In the genomic region with DNA sequence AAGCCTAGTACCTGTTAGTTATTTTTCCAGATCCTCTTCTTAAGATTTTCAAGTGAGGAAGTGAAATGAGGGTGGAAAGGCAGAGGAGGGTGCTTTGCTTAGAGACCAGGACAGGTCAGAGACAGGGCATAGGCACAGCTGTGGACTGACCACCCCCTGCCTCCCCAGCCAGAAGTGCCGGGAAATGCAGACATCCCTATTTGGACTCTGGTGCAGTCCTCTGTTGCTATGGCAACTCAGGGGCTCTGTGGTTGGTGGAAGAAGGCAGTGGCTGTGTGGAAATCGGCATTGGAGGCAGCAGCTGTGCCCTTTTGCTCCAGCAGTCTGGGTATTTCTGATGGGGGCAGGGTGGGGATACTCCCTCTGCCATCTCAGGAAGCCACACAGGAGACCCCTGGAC, we compare ENCODE assay signal across 13 cellular contexts. TPM values are rescaled to one million over a fixed set of nuclear protein-coding genes. Genes with fewer than 3 reads are reported as not detected.
A peak's percentile ranks its signal among the peaks of the same experiment; 100 is the strongest.
DNase-seq lines count a peak whose midpoint lies in the region; ATAC-seq and TF ChIP-seq lines count a peak whose summit lies in the region.
"Had no signal": no experiment of that assay in that cellular context is flagged by ENCODE, and none has a peak within 500 bp of the region (broad histone marks: within the 10 kb centered on the region; RNA-seq: fewer than 3 reads in every experiment).

No MANE protein-coding gene starts in this region.

- H3K4me3 ChIP-seq in neural cell (ENCODE audit: low read length) (no peak overlapping the region), H7 (ENCODE audit: insufficient read depth, low read depth, low read length) (no peak overlapping the region)

- peak; percentile 21 for DNase-seq in ELR (ENCODE audit: low read depth)
- DNase-seq in NCI-H524 (lab: John Stamatoyannopoulos, UW), result peak; percentile 83 to 85
- DNase-seq in chondrocyte (ENCODE audit: low spot score), result no peak
- DNase-seq in activated T-helper 2 cell treated with anti-CD3 and anti-CD28 coated beads, Interferon-gamma antibody, Interleukin-2, Interleukin-4, amounts not matched to agents 10 μg/mL and 5 μg/mL and 100 μg/mL, durations not matched to agents 14 hours and 24 hours and 36 hours (ENCODE audit: low spot score), result no peak
- DNase-seq in H7, result no peak
- DNase-seq: Calu3, kidney glomerular epithelial cell, NCI-H774 had no signal

- TF ChIP-seq CTCF in chondrocyte (IDR thresholded peaks at IDR 0.05) (no peak), neural cell (IDR thresholded peaks at IDR 0.05; ENCODE audit: poor library complexity, severe bottlenecking) (no peak)

- H3K79me2 ChIP-seq in neural cell (replicated peaks; ENCODE audit: insufficient read depth, low read length), result no peaks in the 10 kb centered on the region

- H3K9me3 Mint-ChIP-seq in chondrocyte (ENCODE audit: low read depth), result no peaks in the 10 kb centered on the region
- H3K9me3 Mint-ChIP-seq in activated T-helper 2 cell treated with anti-CD3 and anti-CD28 coated beads, Interferon-gamma antibody, Interleukin-2, Interleukin-4, amounts not matched to agents 10 μg/mL and 5 μg/mL and 100 μg/mL, durations not matched to agents 14 hours and 24 hours and 36 hours, result no peaks in the 10 kb centered on the region
- H3K9me3 Mint-ChIP-seq: activated T-helper 1 cell treated with anti-CD3 and anti-CD28 coated beads, Interleukin-12 subunit alpha, Interleukin-12 subunit beta, Interleukin-2, Interleukin-4 antibody, amounts not matched to agents 30 ng/mL and 10 ng/mL and 1 ng/mL, durations not matched to agents 14 hours and 24 hours and 36 hours; stimulated activated effector memory CD8-positive, alpha-beta T cell treated with anti-CD3 and anti-CD28 coated beads, Interleukin-12 subunit alpha, Interleukin-12 subunit beta, amount 100 ng/mL, for 72 hours had no signal

- peak; percentile 14 for TF ChIP-seq EP300 in neural cell (conservative IDR thresholded peaks at IDR 0.05; ENCODE audit: poor library complexity, severe bottlenecking)

- H3K36me3 ChIP-seq in neural cell (ENCODE audit: insufficient read depth, low read length), result no peaks in the 10 kb centered on the region
- H3K36me3 ChIP-seq in H7 (replicated peaks; ENCODE audit: control insufficient read depth, insufficient read depth, low read length), result no peaks in the 10 kb centered on the region

- H4K20me1 ChIP-seq in neural cell (ENCODE audit: insufficient read depth), result no peaks in the 10 kb centered on the region

- no peaks in the 10 kb centered on the region for H3K27me3 Mint-ChIP-seq in chondrocyte (ENCODE audit: low read depth)
- H3K27me3 Mint-ChIP-seq in activated T-helper 2 cell treated with anti-CD3 and anti-CD28 coated beads, Interferon-gamma antibody, Interleukin-2, Interleukin-4, amounts not matched to agents 10 μg/mL and 5 μg/mL and 100 μg/mL, durations not matched to agents 14 hours and 24 hours and 36 hours (ENCODE audit: low read depth), result peaks cover 2% of the 10 kb centered on the region

- H2AFZ ChIP-seq in neural cell (ENCODE audit: low read depth, low read length), result no peak overlapping the region

- peak overlapping the region; percentile 4 for H3K4me2 ChIP-seq in neural cell (ENCODE audit: low read length)

- H3K9me3 ChIP-seq in neural cell (ENCODE audit: low read length), result no peaks in the 10 kb centered on the region

- H3K27me3 ChIP-seq in neural cell (ENCODE audit: insufficient read depth, low read depth, low read length) (no peaks in the 10 kb centered on the region), H7 (ENCODE audit: control insufficient read depth, insufficient read depth, low read length) (no peaks in the 10 kb centered on the region)

- H3K4me1 Mint-ChIP-seq in chondrocyte (ENCODE audit: low read depth), result peaks cover 28% of the 10 kb centered on the region
- H3K4me1 Mint-ChIP-seq in activated T-helper 2 cell treated with anti-CD3 and anti-CD28 coated beads, Interferon-gamma antibody, Interleukin-2, Interleukin-4, amounts not matched to agents 10 μg/mL and 5 μg/mL and 100 μg/mL, durations not matched to agents 14 hours and 24 hours and 36 hours (ENCODE audit: low read depth), result peaks cover 23% of the 10 kb centered on the region

- TF ChIP-seq RAD21 in neural cell (conservative IDR thresholded peaks at IDR 0.05), result peak; percentile 24

- peak overlapping the region; percentile 65 for H3K9ac ChIP-seq in neural cell (ENCODE audit: low read length)

- H3K4me3 Mint-ChIP-seq in chondrocyte (ENCODE audit: unreplicated experiment), result no peak overlapping the region
- H3K4me3 Mint-ChIP-seq in activated T-helper 2 cell treated with anti-CD3 and anti-CD28 coated beads, Interferon-gamma antibody, Interleukin-2, Interleukin-4, amounts not matched to agents 10 μg/mL and 5 μg/mL and 100 μg/mL, durations not matched to agents 14 hours and 24 hours and 36 hours (ENCODE audit: low read depth), result no peak overlapping the region
- H3K4me3 Mint-ChIP-seq: activated T-helper 1 cell treated with anti-CD3 and anti-CD28 coated beads, Interleukin-12 subunit alpha, Interleukin-12 subunit beta, Interleukin-2, Interleukin-4 antibody, amounts not matched to agents 30 ng/mL and 10 ng/mL and 1 ng/mL, durations not matched to agents 14 hours and 24 hours and 36 hours; stimulated activated effector memory CD8-positive, alpha-beta T cell treated with anti-CD3 and anti-CD28 coated beads, Interleukin-12 subunit alpha, Interleukin-12 subunit beta, amount 100 ng/mL, for 72 hours had no signal

- H3K27ac Mint-ChIP-seq in chondrocyte (ENCODE audit: unreplicated experiment), result peak overlapping the region; percentile 88
- no peak overlapping the region for H3K27ac Mint-ChIP-seq in activated T-helper 2 cell treated with anti-CD3 and anti-CD28 coated beads, Interferon-gamma antibody, Interleukin-2, Interleukin-4, amounts not matched to agents 10 μg/mL and 5 μg/mL and 100 μg/mL, durations not matched to agents 14 hours and 24 hours and 36 hours
- H3K27ac Mint-ChIP-seq: activated T-helper 1 cell treated with anti-CD3 and anti-CD28 coated beads, Interleukin-12 subunit alpha, Interleukin-12 subunit beta, Interleukin-2, Interleukin-4 antibody, amounts not matched to agents 30 ng/mL and 10 ng/mL and 1 ng/mL, durations not matched to agents 14 hours and 24 hours and 36 hours; stimulated activated effector memory CD8-positive, alpha-beta T cell treated with anti-CD3 and anti-CD28 coated beads, Interleukin-12 subunit alpha, Interleukin-12 subunit beta, amount 100 ng/mL, for 72 hours had no signal

- intact Hi-C loops in activated T-helper 2 cell treated with anti-CD3 and anti-CD28 coated beads, Interferon-gamma antibody, Interleukin-2, Interleukin-4, amounts not matched to agents 10 μg/mL and 5 μg/mL and 100 μg/mL, durations not matched to agents 14 hours and 24 hours and 36 hours (cut with micrococcal nuclease), result no loop called here

- H3F3A ChIP-seq in neural cell (ENCODE audit: insufficient read depth, low read length, poor library complexity, severe bottlenecking), result no peaks in the 10 kb centered on the region

- H3K27ac ChIP-seq in neural cell (ENCODE audit: low read length), result peak overlapping the region; percentile 93

- no peaks in the 10 kb centered on the region for H3K9me2 ChIP-seq in neural cell (ENCODE audit: insufficient read depth, low read length)

- ATAC-seq in GM18498 (IDR thresholded peaks at IDR 0.05; ENCODE audit: unreplicated experiment) (no peak), HG03457 (IDR thresholded peaks at IDR 0.05; ENCODE audit: unreplicated experiment) (no peak)
- ATAC-seq: stimulated activated effector memory CD8-positive, alpha-beta T cell treated with anti-CD3 and anti-CD28 coated beads, Interleukin-12 subunit alpha, Interleukin-12 subunit beta, amount 100 ng/mL, for 72 hours had no signal

- no peaks in the 10 kb centered on the region for H3K36me3 Mint-ChIP-seq in chondrocyte (ENCODE audit: low read depth)
- no peaks in the 10 kb centered on the region for H3K36me3 Mint-ChIP-seq in activated T-helper 2 cell treated with anti-CD3 and anti-CD28 coated beads, Interferon-gamma antibody, Interleukin-2, Interleukin-4, amounts not matched to agents 10 μg/mL and 5 μg/mL and 100 μg/mL, durations not matched to agents 14 hours and 24 hours and 36 hours (ENCODE audit: low read depth)
- H3K36me3 Mint-ChIP-seq: stimulated activated effector memory CD8-positive, alpha-beta T cell treated with anti-CD3 and anti-CD28 coated beads, Interleukin-12 subunit alpha, Interleukin-12 subunit beta, amount 100 ng/mL, for 72 hours had no signal

TF ChIP-seq in neural cell, 6 proteins besides CTCF, POLR2A, EP300 and RAD21 (continues in another document):
- TF ChIP-seq MXI1 (conservative IDR thresholded peaks at IDR 0.05; ENCODE audit: poor library complexity, severe bottlenecking), result peak; percentile 29
- TF ChIP-seq TAF1 (IDR thresholded peaks at IDR 0.05; ENCODE audit: low read depth), result peak; percentile 36

RNA-seq across cellular contexts. Expression of gene NDFIP1, which starts 43.3 kb away (rescaled TPM):
- total RNA-seq in chondrocyte, result 62.1 to 64.2 TPM (median 63.8 TPM) in 3 replicates
- 99.7 and 102 TPM in 2 replicates for polyA plus RNA-seq in neural cell
- polyA minus RNA-seq in neural cell, result 140 and 144 TPM in 2 replicates
- 118 and 121 TPM in 2 replicates for total RNA-seq in activated T-helper 2 cell treated with anti-CD3 and anti-CD28 coated beads, Interferon-gamma antibody, Interleukin-2, Interleukin-4, amounts not matched to agents 10 μg/mL and 5 μg/mL and 100 μg/mL, durations not matched to agents 14 hours and 24 hours and 36 hours
- total RNA-seq in H7 (2014; rRNA removed; shearing (Covaris generic)), result 42.9 and 45.7 TPM in 2 replicates

RNA-seq across cellular contexts. Expression of gene GNPDA1, which starts 52.4 kb away (rescaled TPM):
- 31.2 to 41.8 TPM (median 34.5 TPM) in 3 replicates for total RNA-seq in chondrocyte
- polyA plus RNA-seq in neural cell, result 28.9 and 32.2 TPM in 2 replicates
- polyA minus RNA-seq in neural cell, result 21.2 and 29.9 TPM in 2 replicates
- 35.8 and 43.7 TPM in 2 replicates for total RNA-seq in activated T-helper 2 cell treated with anti-CD3 and anti-CD28 coated beads, Interferon-gamma antibody, Interleukin-2, Interleukin-4, amounts not matched to agents 10 μg/mL and 5 μg/mL and 100 μg/mL, durations not matched to agents 14 hours and 24 hours and 36 hours
- total RNA-seq in H7 (2014; rRNA removed; shearing (Covaris generic)), result 72.2 and 87.0 TPM in 2 replicates

Comparison
In these comparisons a context has a peak if more than half of its experiments do, and no peak if none do; other contexts are left out.
1. DNase-seq: peak in ELR (single experiment) and NCI-H524 (2 of 2); none in chondrocyte (single experiment), activated T-helper 2 cell treated with anti-CD3 and anti-CD28 coated beads, Interferon-gamma antibody, Interleukin-2, Interleukin-4, amounts not matched to agents 10 μg/mL and 5 μg/mL and 100 μg/mL, durations not matched to agents 14 hours and 24 hours and 36 hours (single experiment) and H7 (single experiment).